1 cellular context compared by ENCODE assay signal in genomic region chr13:99995104-99995502, GRCh38.
TF ChIP-seq lines count a peak whose summit lies in the region.

No MANE protein-coding gene starts in this region.

TF ChIP-seq in H1, 55 proteins besides CTCF, POLR2A, EP300 and RAD21 (continued from another document):
- TF ChIP-seq USF2 (IDR thresholded peaks at IDR 0.05; ENCODE audit: low read length) = no peak
